ENCODE assay signal across 28 cellular contexts in genomic region chr11:85800595-85801342, GRCh38. TPM values are rescaled to one million over a fixed set of nuclear protein-coding genes. Genes with fewer than 3 reads are reported as not detected.
DNase-seq lines count a peak whose midpoint lies in the region; ATAC-seq and TF ChIP-seq lines count a peak whose summit lies in the region.
"Had no signal": no experiment of that assay in that cellular context is flagged by ENCODE, and none has a peak within 500 bp of the region (broad histone marks: within the 10 kb centered on the region; RNA-seq: fewer than 3 reads in every experiment).

No MANE protein-coding gene starts in this region.

- no peak for DNase-seq in CD8-positive, alpha-beta memory T cell
- no peak for DNase-seq in Panc1 (ENCODE audit: low read depth, low spot score)
- no peak for DNase-seq in hepatocyte (ENCODE audit: low spot score)
- DNase-seq in myocyte (ENCODE audit: low read depth) = peak; percentile 45
- DNase-seq in sigmoid colon = no peak
- DNase-seq in activated T-cell treated with anti-CD3 and anti-CD28 coated beads, Interleukin-2, amount 50 U/mL, for 72 hours = no peak
- no peak for DNase-seq in ecto neural progenitor cell (ENCODE audit: low spot score)
- DNase-seq: AML-193, C1 segment of cervical spinal cord, DMS53, EL, GF-D8, KG1, NCI-H1105, NCI-H146, NCI-H2081 treated with DMSO at 0.1 percent for 48 hours, NCI-H2171 treated with DMSO at 0.1 percent for 48 hours, NCI-H524 treated with DMSO at 0.1 percent for 48 hours, NCI-H82 had no signal

- CTCF ChIA-PET in CD8-positive, alpha-beta memory T cell (lab: Charles Lee) = interaction anchor here (1.4 kb wide), 1 partner anchor 9 kb away, joined by 3 read pairs; no protein-coding TSS in a partner anchor
- CTCF ChIA-PET in Panc1 (lab: Charles Lee) = no interaction called here

- peaks cover 6% of the 10 kb centered on the region for H3K79me2 ChIP-seq in hepatocyte

- peaks cover 65 to 88% (median 87%) of the 10 kb centered on the region in 3 donors for H3K4me1 Mint-ChIP-seq in CD8-positive, alpha-beta memory T cell
- H3K4me1 Mint-ChIP-seq in activated T-cell treated with anti-CD3 and anti-CD28 coated beads, Interleukin-2, amount 50 U/mL, for 72 hours (ENCODE audit: low read depth) = peaks cover 7% of the 10 kb centered on the region

- no peaks in the 10 kb centered on the region for H3K27me3 Mint-ChIP-seq in CD8-positive, alpha-beta memory T cell
- H3K27me3 Mint-ChIP-seq in activated T-cell treated with anti-CD3 and anti-CD28 coated beads, Interleukin-2, amount 50 U/mL, for 72 hours (ENCODE audit: low read depth) = peaks cover 4% of the 10 kb centered on the region

- 90% methylated on average over 4 of the region's 4 CpGs for WGBS in hepatocyte (ENCODE audit: low lambda C conversion rate, missing lambda C conversion rate)
- 54 to 73% methylated on average over 4 of the region's 4 CpGs for WGBS in sigmoid colon, 2 donors

- TF ChIP-seq CTCF in Panc1 (IDR thresholded peaks at IDR 0.05) (no peak), hepatocyte (IDR thresholded peaks at IDR 0.05; ENCODE audit: poor library complexity) (no peak), sigmoid colon (IDR thresholded peaks at IDR 0.05) (no peak)

- H3K9me2 ChIP-seq in hepatocyte (replicated peaks; ENCODE audit: insufficient read depth) = no peaks in the 10 kb centered on the region

- H3K27ac ChIP-seq in CD8-positive, alpha-beta memory T cell (ENCODE audit: low read depth, low read length) = no peak overlapping the region
- H3K27ac ChIP-seq in Panc1 (ENCODE audit: low read length) (peak overlapping the region; percentile 12; the same call in 1 of the 2 replicates), hepatocyte (peak overlapping the region; percentile 85), sigmoid colon (no peak overlapping the region)
- H3K27ac ChIP-seq: HL-60, SJSA1 had no signal

- H3K36me3 ChIP-seq in CD8-positive, alpha-beta memory T cell (ENCODE audit: insufficient read depth, low read length) = no peaks in the 10 kb centered on the region
- H3K36me3 ChIP-seq in Panc1 (ENCODE audit: control insufficient read depth, insufficient read depth, low read length) (no peaks in the 10 kb centered on the region; the same call in 1 of the 2 replicates), hepatocyte (replicated peaks; ENCODE audit: insufficient read depth, low read depth) (no peaks in the 10 kb centered on the region), sigmoid colon (no peaks in the 10 kb centered on the region)
- H3K36me3 ChIP-seq: SJSA1 had no signal

- no peaks in the 10 kb centered on the region for H4K20me1 ChIP-seq in hepatocyte (ENCODE audit: insufficient read depth, poor library complexity, severe bottlenecking)

- intact Hi-C loops in Panc1 (cut with micrococcal nuclease; ENCODE audit: unreplicated experiment) = no loop called here
- intact Hi-C loops in sigmoid colon (cut with DNase I) = no loop called here

- POLR2A ChIA-PET in CD8-positive, alpha-beta memory T cell (lab: Charles Lee) = interaction anchor here (0.6 kb wide), 1 partner anchor 93 kb away, joined by 5 read pairs; no protein-coding TSS in a partner anchor
- POLR2A ChIA-PET in Panc1 (lab: Charles Lee) = no interaction called here

- no peak overlapping the region for H3K4me3 ChIP-seq in CD8-positive, alpha-beta memory T cell (ENCODE audit: low read length)
- H3K4me3 ChIP-seq in Panc1 (ENCODE audit: low read depth in 2 of 2, low read length in 2 of 2) = no peak overlapping the region
- H3K4me3 ChIP-seq in hepatocyte = no peak overlapping the region
- no peak overlapping the region for H3K4me3 ChIP-seq in sigmoid colon
- H3K4me3 ChIP-seq: SJSA1 had no signal

- H3K9me3 ChIP-seq in CD8-positive, alpha-beta memory T cell (ENCODE audit: low read length) = no peaks in the 10 kb centered on the region
- H3K9me3 ChIP-seq in Panc1 (ENCODE audit: control insufficient read depth, insufficient read depth, low read depth, low read length) = no peaks in the 10 kb centered on the region
- H3K9me3 ChIP-seq in hepatocyte (ENCODE audit: low read depth) = no peaks in the 10 kb centered on the region
- H3K9me3 ChIP-seq in sigmoid colon = no peaks in the 10 kb centered on the region
- H3K9me3 ChIP-seq: SJSA1 had no signal

- peak overlapping the region in 4 of 7 donors; percentile 32 to 66 (median 46) for H3K4me3 Mint-ChIP-seq in CD8-positive, alpha-beta memory T cell
- H3K4me3 Mint-ChIP-seq in activated T-cell treated with anti-CD3 and anti-CD28 coated beads, Interleukin-2, amount 50 U/mL, for 72 hours = no peak overlapping the region

- H3K27me3 ChIP-seq in CD8-positive, alpha-beta memory T cell (ENCODE audit: insufficient read depth, low read length, poor library complexity, severe bottlenecking) = no peaks in the 10 kb centered on the region
- H3K27me3 ChIP-seq in Panc1 (ENCODE audit: control insufficient read depth, insufficient read depth, low read length) = no peaks in the 10 kb centered on the region
- no peaks in the 10 kb centered on the region for H3K27me3 ChIP-seq in hepatocyte
- no peaks in the 10 kb centered on the region for H3K27me3 ChIP-seq in sigmoid colon
- H3K27me3 ChIP-seq: SJSA1 had no signal

- in situ Hi-C loops in Panc1 (cut with HindIII; ENCODE audit: low pct_unique_long_range_greater_than_20kb, low sequenced_read_pairs) = no loop called here

- TF ChIP-seq POLR2A in sigmoid colon (IDR thresholded peaks at IDR 0.05) = no peak

- peak overlapping the region in 6 of 8 donors; percentile 4 to 87 (median 56) for H3K27ac Mint-ChIP-seq in CD8-positive, alpha-beta memory T cell
- no peak overlapping the region for H3K27ac Mint-ChIP-seq in activated T-cell treated with anti-CD3 and anti-CD28 coated beads, Interleukin-2, amount 50 U/mL, for 72 hours

- H2AFZ ChIP-seq in hepatocyte = no peak overlapping the region

- ATAC-seq in Panc1 = no peak
- ATAC-seq in activated T-cell treated with anti-CD3 and anti-CD28 coated beads, Interleukin-2, amount 50 U/mL, for 72 hours (replicated peaks in 1 of 2) = no peak
- ATAC-seq in GM21619 (IDR thresholded peaks at IDR 0.05; ENCODE audit: unreplicated experiment) = no peak
- ATAC-seq: Right ventricle myocardium inferior had no signal

- TF ChIP-seq EP300 in sigmoid colon (IDR thresholded peaks at IDR 0.05) = no peak

- H3K9me3 Mint-ChIP-seq in CD8-positive, alpha-beta memory T cell = no peaks in the 10 kb centered on the region
- H3K9me3 Mint-ChIP-seq in activated T-cell treated with anti-CD3 and anti-CD28 coated beads, Interleukin-2, amount 50 U/mL, for 72 hours = no peaks in the 10 kb centered on the region

- H3K4me2 ChIP-seq in hepatocyte = no peak overlapping the region

- BruUV-seq in Panc1 (replicated peaks; lab: Mats Ljungman, UMichigan) = no TSS peak

- peaks cover 12 to 15% (median 12%) of the 10 kb centered on the region in 3 donors for H3K36me3 Mint-ChIP-seq in CD8-positive, alpha-beta memory T cell
- peaks cover 0 to 1% of the 10 kb centered on the region in 2 donors for H3K36me3 Mint-ChIP-seq in activated T-cell treated with anti-CD3 and anti-CD28 coated beads, Interleukin-2, amount 50 U/mL, for 72 hours (ENCODE audit: insufficient read depth in 2 of 2)

- no peaks in the 10 kb centered on the region for H3K4me1 ChIP-seq in CD8-positive, alpha-beta memory T cell (ENCODE audit: insufficient read depth, low read length)
- H3K4me1 ChIP-seq in Panc1 (ENCODE audit: control insufficient read depth, insufficient read depth, low read length) (peaks cover 53% of the 10 kb centered on the region), hepatocyte (ENCODE audit: insufficient read depth) (peaks cover 12% of the 10 kb centered on the region), sigmoid colon (no peaks in the 10 kb centered on the region)
- H3K4me1 ChIP-seq: SJSA1 had no signal

RNA-seq across cellular contexts. Expression of gene SYTL2, which starts 10.2 kb away (rescaled TPM):
- 10 to 100 TPM; 12.4 to 13.2 TPM for total RNA-seq in CD8-positive, alpha-beta memory T cell
- polyA plus RNA-seq in CD8-positive, alpha-beta memory T cell = 52.3 TPM
- total RNA-seq in Panc1 (2021; ENCODE audit: unreplicated experiment) = 132 TPM
- polyA plus RNA-seq in Panc1 (2012; ENCODE audit: insufficient read length) = 47.9 TPM
- total RNA-seq in hepatocyte = 66.6 and 73.6 TPM in 2 replicates
- polyA plus RNA-seq in hepatocyte = 8.2 and 8.9 TPM in 2 replicates
- 181 and 225 TPM in 2 replicates for total RNA-seq in myocyte
- polyA plus RNA-seq in myocyte (2012) = 81.2 TPM
- total RNA-seq in sigmoid colon = 10 to 100 TPM in 2 of 4 donors, 1 to 10 TPM in 2; 9.0 to 30.2 (median 11.9) TPM
- 100 to 1,000 TPM in 1 of 3 donors, 10 to 100 TPM in 2; 41.0 to 104 (median 96.6) TPM for polyA plus RNA-seq in sigmoid colon
- total RNA-seq in activated T-cell treated with anti-CD3 and anti-CD28 coated beads, Interleukin-2, amount 50 U/mL, for 72 hours = 10 to 100 TPM; 34.4 to 40.1 TPM

RNA-seq across cellular contexts. Expression of gene CCDC83, which starts 54.4 kb away (rescaled TPM):
- total RNA-seq in CD8-positive, alpha-beta memory T cell = not detected
- not detected for polyA plus RNA-seq in CD8-positive, alpha-beta memory T cell
- total RNA-seq in Panc1 (2021; ENCODE audit: unreplicated experiment) = not detected
- not detected for polyA plus RNA-seq in Panc1 (2012; ENCODE audit: insufficient read length)
- not detected in 2 replicates for total RNA-seq in hepatocyte
- not detected in 2 replicates for polyA plus RNA-seq in hepatocyte
- total RNA-seq in myocyte = not detected in 2 replicates
- polyA plus RNA-seq in myocyte (2012) = not detected
- not detected for total RNA-seq in sigmoid colon
- polyA plus RNA-seq in sigmoid colon = not detected
- total RNA-seq in activated T-cell treated with anti-CD3 and anti-CD28 coated beads, Interleukin-2, amount 50 U/mL, for 72 hours = not detected
- total RNA-seq: A172, H4, HT1080, OCI-LY7, Right ventricle myocardium inferior, SJSA1 had no signal
- polyA plus RNA-seq: AG04450 had no signal

Comparison
In these comparisons a context has a peak if more than half of its experiments do, and no peak if none do; other contexts are left out.
1. H3K27ac ChIP-seq: peak in Panc1 (single experiment) and hepatocyte (single experiment); none in CD8-positive, alpha-beta memory T cell (single experiment) and sigmoid colon (0 of 4).
2. H3K4me3 Mint-ChIP-seq: peak in CD8-positive, alpha-beta memory T cell (4 of 7); none in activated T-cell treated with anti-CD3 and anti-CD28 coated beads, Interleukin-2, amount 50 U/mL, for 72 hours (0 of 2).